In the genomic region with DNA sequence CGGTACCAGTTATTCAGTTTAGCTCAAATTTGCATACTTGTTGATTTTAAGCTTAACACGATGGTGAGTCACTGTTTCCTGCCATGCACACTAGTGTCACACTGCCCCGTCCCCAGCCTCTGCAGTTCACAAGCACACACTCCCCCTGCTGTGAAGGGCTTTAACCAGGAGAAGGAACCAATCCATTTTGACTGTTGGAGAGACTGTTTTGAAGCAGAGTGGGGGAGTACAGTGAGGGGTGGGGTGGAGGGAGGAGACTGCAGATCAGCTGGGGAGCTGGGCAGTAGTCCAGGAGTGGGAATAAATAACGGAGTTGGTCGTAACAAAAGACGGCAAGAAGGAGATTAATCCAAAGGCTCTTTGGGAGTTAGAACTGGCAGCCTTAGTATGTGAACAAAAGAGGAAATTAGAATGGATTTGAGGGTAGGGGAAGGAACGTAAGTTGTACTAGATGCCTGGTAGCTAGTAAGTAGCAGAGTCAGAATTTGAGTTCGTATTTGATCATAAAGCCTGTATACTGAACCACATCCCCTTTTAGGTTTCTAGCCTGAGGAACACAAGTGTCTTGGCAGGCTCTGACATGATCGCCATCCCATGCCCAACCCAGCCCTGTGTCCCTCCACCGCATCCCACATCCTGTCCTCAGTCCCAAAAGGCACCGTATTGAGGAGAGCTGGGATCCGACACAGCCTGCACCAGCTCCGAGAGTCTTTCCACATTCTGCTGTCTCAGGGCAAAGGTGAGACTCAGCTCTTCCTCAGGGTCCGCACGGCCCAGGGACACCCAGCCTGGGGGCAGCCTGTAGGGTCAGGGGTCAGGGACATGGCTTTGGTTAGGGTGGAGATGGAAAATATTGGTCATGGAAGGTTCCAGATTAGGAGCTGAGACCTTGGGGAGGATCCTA, we compare ENCODE assay signal across 1 cellular context.
A peak's percentile ranks its signal among the peaks of the same experiment; 100 is the strongest.
TF ChIP-seq lines count a peak whose summit lies in the region.

No MANE protein-coding gene starts in this region.

TF ChIP-seq in HEK293, 187 proteins besides CTCF, POLR2A, EP300 and RAD21 (continued from another document):
- TF ChIP-seq, protein P1, sequence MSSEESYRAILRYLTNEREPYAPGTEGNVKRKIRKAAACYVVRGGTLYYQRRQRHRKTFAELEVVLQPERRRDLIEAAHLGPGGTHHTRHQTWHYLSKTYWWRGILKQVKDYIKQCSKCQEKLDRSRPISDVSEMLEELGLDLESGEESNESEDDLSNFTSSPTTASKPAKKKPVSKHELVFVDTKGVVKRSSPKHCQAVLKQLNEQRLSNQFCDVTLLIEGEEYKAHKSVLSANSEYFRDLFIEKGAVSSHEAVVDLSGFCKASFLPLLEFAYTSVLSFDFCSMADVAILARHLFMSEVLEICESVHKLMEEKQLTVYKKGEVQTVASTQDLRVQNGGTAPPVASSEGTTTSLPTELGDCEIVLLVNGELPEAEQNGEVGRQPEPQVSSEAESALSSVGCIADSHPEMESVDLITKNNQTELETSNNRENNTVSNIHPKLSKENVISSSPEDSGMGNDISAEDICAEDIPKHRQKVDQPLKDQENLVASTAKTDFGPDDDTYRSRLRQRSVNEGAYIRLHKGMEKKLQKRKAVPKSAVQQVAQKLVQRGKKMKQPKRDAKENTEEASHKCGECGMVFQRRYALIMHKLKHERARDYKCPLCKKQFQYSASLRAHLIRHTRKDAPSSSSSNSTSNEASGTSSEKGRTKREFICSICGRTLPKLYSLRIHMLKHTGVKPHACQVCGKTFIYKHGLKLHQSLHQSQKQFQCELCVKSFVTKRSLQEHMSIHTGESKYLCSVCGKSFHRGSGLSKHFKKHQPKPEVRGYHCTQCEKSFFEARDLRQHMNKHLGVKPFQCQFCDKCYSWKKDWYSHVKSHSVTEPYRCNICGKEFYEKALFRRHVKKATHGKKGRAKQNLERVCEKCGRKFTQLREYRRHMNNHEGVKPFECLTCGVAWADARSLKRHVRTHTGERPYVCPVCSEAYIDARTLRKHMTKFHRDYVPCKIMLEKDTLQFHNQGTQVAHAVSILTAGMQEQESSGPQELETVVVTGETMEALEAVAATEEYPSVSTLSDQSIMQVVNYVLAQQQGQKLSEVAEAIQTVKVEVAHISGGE (tag by site-specific recombination; conservative IDR thresholded peaks at IDR 0.05; ENCODE audit: low read depth), result peak; percentile 52; the same call in 1 of the 2 replicates
- TF ChIP-seq, protein P2, sequence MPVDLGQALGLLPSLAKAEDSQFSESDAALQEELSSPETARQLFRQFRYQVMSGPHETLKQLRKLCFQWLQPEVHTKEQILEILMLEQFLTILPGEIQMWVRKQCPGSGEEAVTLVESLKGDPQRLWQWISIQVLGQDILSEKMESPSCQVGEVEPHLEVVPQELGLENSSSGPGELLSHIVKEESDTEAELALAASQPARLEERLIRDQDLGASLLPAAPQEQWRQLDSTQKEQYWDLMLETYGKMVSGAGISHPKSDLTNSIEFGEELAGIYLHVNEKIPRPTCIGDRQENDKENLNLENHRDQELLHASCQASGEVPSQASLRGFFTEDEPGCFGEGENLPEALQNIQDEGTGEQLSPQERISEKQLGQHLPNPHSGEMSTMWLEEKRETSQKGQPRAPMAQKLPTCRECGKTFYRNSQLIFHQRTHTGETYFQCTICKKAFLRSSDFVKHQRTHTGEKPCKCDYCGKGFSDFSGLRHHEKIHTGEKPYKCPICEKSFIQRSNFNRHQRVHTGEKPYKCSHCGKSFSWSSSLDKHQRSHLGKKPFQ (tag by site-specific recombination; IDR thresholded peaks at IDR 0.05), result 0 out of 2 replicates have a peak, but pooled peaks have one; percentile 37
- TF ChIP-seq ZNF76 (tag by site-specific recombination; IDR thresholded peaks at IDR 0.05; ENCODE audit: borderline replicate concordance, low read depth), result no peak; the same call in 1 of the 2 replicates
- TF ChIP-seq ZIC2 (tag by site-specific recombination; IDR thresholded peaks at IDR 0.05), result no peak
- no peak for TF ChIP-seq TCF7L2 (IDR thresholded peaks at IDR 0.05; ENCODE audit: borderline replicate concordance, low read depth, low read length)
- 0 out of 2 replicates have a peak, but pooled peaks have one; percentile 13 for TF ChIP-seq ZBTB17 (tag by site-specific recombination; IDR thresholded peaks at IDR 0.05)
- TF ChIP-seq ZNF341 (tag by site-specific recombination; IDR thresholded peaks at IDR 0.05; ENCODE audit: low read depth), result peak; percentile 39
